In genomic region chr3:167453815-167454214, GRCh38 we compare ENCODE assay signal across 32 cellular contexts. TPM values are rescaled to one million over a fixed set of nuclear protein-coding genes. Genes with fewer than 3 reads are reported as not detected.
DNase-seq lines count a peak whose midpoint lies in the region; ATAC-seq, FAIRE-seq and TF ChIP-seq lines count a peak whose summit lies in the region.
"Had no signal": no experiment of that assay in that cellular context is flagged by ENCODE, and none has a peak within 500 bp of the region (broad histone marks: within the 10 kb centered on the region; RNA-seq: fewer than 3 reads in every experiment).

No MANE protein-coding gene starts in this region.

- peak overlapping the region; percentile 68 for H3K27ac Mint-ChIP-seq in GM23338
- H3K27ac Mint-ChIP-seq: CD4-positive, alpha-beta memory T cell; CD4-positive, CD25-positive, alpha-beta regulatory T cell; CD8-positive, alpha-beta memory T cell had no signal

- no peak overlapping the region for H3K27ac ChIP-seq in GM23338 (ENCODE audit: low read depth)
- H3K27ac ChIP-seq in HUES6 (ENCODE audit: low read depth, low read length) = peak overlapping the region; percentile 50; the same call in 1 of the 2 replicates
- H3K27ac ChIP-seq: 22Rv1, BLaER1 had no signal

- no peaks in the 10 kb centered on the region for H3K27me3 ChIP-seq in GM23338 (ENCODE audit: insufficient read depth)
- no peaks in the 10 kb centered on the region for H3K27me3 ChIP-seq in HUES6 (ENCODE audit: control insufficient read depth, insufficient read depth, low read length)
- H3K27me3 ChIP-seq: BE2C, BLaER1 had no signal

- H4K20me1 ChIP-seq in GM23338 (replicated peaks; ENCODE audit: insufficient read depth) = no peaks in the 10 kb centered on the region
- H4K20me1 ChIP-seq: BLaER1 had no signal

- H3K4me2 ChIP-seq in GM23338 = peak overlapping the region; percentile 30
- H3K4me2 ChIP-seq: BLaER1 had no signal

- no peaks in the 10 kb centered on the region for H3K9me3 ChIP-seq in HUES6 (ENCODE audit: control insufficient read depth, insufficient read depth, low read depth, low read length)
- H3K9me3 ChIP-seq: BE2C, BLaER1 had no signal

- peak overlapping the region; percentile 4; the same call in 1 of the 2 replicates for H2AFZ ChIP-seq in GM23338

- no peaks in the 10 kb centered on the region for H3F3A ChIP-seq in GM23338 (replicated peaks; ENCODE audit: low read depth)

- TF ChIP-seq CTCF in GM23338 (conservative IDR thresholded peaks at IDR 0.05; ENCODE audit: low read depth in 2 of 2) = no peak

- H3K9ac ChIP-seq in HUES6 (ENCODE audit: low read length) = no peak overlapping the region
- H3K9ac ChIP-seq: BLaER1 had no signal

- peaks cover 40% of the 10 kb centered on the region for H3K4me1 Mint-ChIP-seq in GM23338
- H3K4me1 Mint-ChIP-seq: CD4-positive, alpha-beta memory T cell; CD4-positive, CD25-positive, alpha-beta regulatory T cell; CD8-positive, alpha-beta memory T cell had no signal

- H3K79me2 ChIP-seq in GM23338 (replicated peaks; ENCODE audit: insufficient read depth) = no peaks in the 10 kb centered on the region

- DNase-seq in NCI-H1105 treated with DMSO at 0.1 percent for 48 hours (lab: John Stamatoyannopoulos, UW) = peak; percentile 68
- no peak for DNase-seq in NCI-H1105 (lab: John Stamatoyannopoulos, UW)
- DNase-seq in GM23338 (ENCODE audit: low spot score) = no peak
- peak; percentile 69 for DNase-seq in NCI-H69 (lab: John Stamatoyannopoulos, UW)
- DNase-seq in 8988T = no peak
- DNase-seq in GM12891 (ENCODE audit: insufficient read length, low spot score) = no peak
- DNase-seq: ACHN; BE2C; C1 segment of cervical spinal cord; CD4-positive, alpha-beta memory T cell; CD4-positive, CD25-positive, alpha-beta regulatory T cell; CD8-positive, alpha-beta memory T cell; COR-L47; DMS 273 treated with DMSO at 0.1 percent for 48 hours; DMS153; DMS53; DMS79; DND-41; EL; GDM1 had no signal

- H3K4me3 Mint-ChIP-seq in GM23338 = no peak overlapping the region
- H3K4me3 Mint-ChIP-seq: CD14-positive monocyte; CD4-positive, alpha-beta memory T cell; CD4-positive, CD25-positive, alpha-beta regulatory T cell; CD8-positive, alpha-beta memory T cell had no signal

- H3K4me1 ChIP-seq in GM23338 (ENCODE audit: insufficient read depth) (peaks cover 51% of the 10 kb centered on the region), HUES6 (ENCODE audit: control insufficient read depth, insufficient read depth, low read length) (peaks cover 25% of the 10 kb centered on the region; the same call in 1 of the 2 replicates)
- H3K4me1 ChIP-seq: BE2C, BLaER1 had no signal

- ATAC-seq in GM23338 = no peak
- no peak for ATAC-seq in GM21825 (IDR thresholded peaks at IDR 0.05; ENCODE audit: unreplicated experiment)
- ATAC-seq: GM12878 had no signal

- no peaks in the 10 kb centered on the region for H3K9me3 Mint-ChIP-seq in GM23338
- H3K9me3 Mint-ChIP-seq: CD4-positive, alpha-beta memory T cell; CD8-positive, alpha-beta memory T cell had no signal

- no peak for TF ChIP-seq POLR2A in GM12891 (IDR thresholded peaks at IDR 0.05; ENCODE audit: low read depth, low read length)

- no peak for FAIRE-seq in GM12891 (lab: Jason Lieb, UNC)
- FAIRE-seq: A204.1, GM12878, GM19239 had no signal

- no peaks in the 10 kb centered on the region for H3K27me3 Mint-ChIP-seq in GM23338 (ENCODE audit: insufficient read depth, low read depth, poor library complexity)
- H3K27me3 Mint-ChIP-seq: CD4-positive, alpha-beta memory T cell; CD4-positive, CD25-positive, alpha-beta regulatory T cell; CD8-positive, alpha-beta memory T cell had no signal

- H3K36me3 ChIP-seq in GM23338 (ENCODE audit: insufficient read depth) = no peaks in the 10 kb centered on the region
- peaks cover 2% of the 10 kb centered on the region; the same call in 1 of the 2 replicates for H3K36me3 ChIP-seq in HUES6 (ENCODE audit: control insufficient read depth, insufficient read depth, low read length)
- H3K36me3 ChIP-seq: BE2C, BLaER1 had no signal

- H3K36me3 Mint-ChIP-seq in GM23338 (ENCODE audit: low read depth) = no peaks in the 10 kb centered on the region
- H3K36me3 Mint-ChIP-seq: CD4-positive, alpha-beta memory T cell; CD4-positive, CD25-positive, alpha-beta regulatory T cell; CD8-positive, alpha-beta memory T cell had no signal

- H3K9me2 ChIP-seq in GM23338 (ENCODE audit: insufficient read depth) = no peaks in the 10 kb centered on the region; the same call in 1 of the 2 replicates

- H3K4me3 ChIP-seq in GM23338 (no peak overlapping the region), HUES6 (ENCODE audit: low read depth, low read length) (no peak overlapping the region)
- H3K4me3 ChIP-seq: BLaER1, GM12878 had no signal

TF ChIP-seq in GM23338, 12 proteins besides CTCF, POLR2A, EP300 and RAD21 (continues in another document):
- TF ChIP-seq NANOG (IDR thresholded peaks at IDR 0.05; ENCODE audit: borderline replicate concordance) (no peak), POLR2AphosphoS5 (IDR thresholded peaks at IDR 0.05; ENCODE audit: low read depth) (no peak), STAT1 (IDR thresholded peaks at IDR 0.05; ENCODE audit: unreplicated experiment) (no peak), ZNF331 (CRISPR knock-in tag; IDR thresholded peaks at IDR 0.05; ENCODE audit: low read depth) (no peak), REST (IDR thresholded peaks at IDR 0.05; ENCODE audit: unreplicated experiment) (no peak), EZH2phosphoT487 (IDR thresholded peaks at IDR 0.05; ENCODE audit: unreplicated experiment) (no peak), JUNB (IDR thresholded peaks at IDR 0.05; ENCODE audit: unreplicated experiment) (no peak)

TF ChIP-seq in GM12891, 5 proteins besides CTCF, POLR2A, EP300 and RAD21:
- TF ChIP-seq SPI1 (IDR thresholded peaks at IDR 0.05; ENCODE audit: low read depth, low read length) (no peak), TAF1 (IDR thresholded peaks at IDR 0.05; ENCODE audit: low read depth, low read length) (no peak), POU2F2 (IDR thresholded peaks at IDR 0.05; ENCODE audit: low read depth, low read length) (no peak), PAX5 (IDR thresholded peaks at IDR 0.05; ENCODE audit: insufficient read depth, low read length, severe bottlenecking) (no peak), POLR2AphosphoS5 (IDR thresholded peaks at IDR 0.05; ENCODE audit: low read depth, low read length) (no peak)

RNA-seq across cellular contexts. Expression of gene SERPINI2, which starts 20.0 kb away (rescaled TPM):
- 1.8 and 2.5 TPM in 2 replicates for total RNA-seq in GM23338 (2014; rRNA removed; shearing (Covaris generic))
- polyA plus RNA-seq in GM23338 (2016; fragmentation: Nextera tagmentation; extraction: Ambion mirVana) = 0.57 and 0.68 TPM in 2 replicates
- polyA plus RNA-seq in GM12891 (2012; ENCODE audit: low read depth, missing spikeins) = not detected
- total RNA-seq: A673; CD4-positive, alpha-beta memory T cell; CD4-positive, CD25-positive, alpha-beta regulatory T cell; CD8-positive, alpha-beta memory T cell; Daoy; G401 had no signal
- polyA plus RNA-seq: AG04450; CD14-positive monocyte; CD4-positive, alpha-beta memory T cell; CD4-positive, CD25-positive, alpha-beta regulatory T cell; CD8-positive, alpha-beta memory T cell; GM12878 had no signal

Comparison
In these comparisons a context has a peak if more than half of its experiments do, and no peak if none do; other contexts are left out.
1. DNase-seq: peak in NCI-H1105 treated with DMSO at 0.1 percent for 48 hours (single experiment) and NCI-H69 (single experiment); none in NCI-H1105 (single experiment), GM23338 (single experiment), 8988T (single experiment) and GM12891 (single experiment).